25 cellular contexts compared by ENCODE assay signal in genomic region chr3:85455801-85456200, GRCh38.
"Had no signal": no experiment of that assay in that cellular context is flagged by ENCODE, and none has a peak within 500 bp of the region (broad histone marks: within the 10 kb centered on the region; RNA-seq: fewer than 3 reads in every experiment).

No MANE protein-coding gene starts in this region.

- H3K4me1 ChIP-seq: colonic mucosa, esophagus muscularis mucosa, esophagus squamous epithelium, foreskin keratinocyte, gastrocnemius medialis, gastroesophageal sphincter, heart left ventricle, heart right ventricle had no signal

- H3K27ac ChIP-seq: colonic mucosa, coronary artery, dorsolateral prefrontal cortex, epithelial cell of prostate, esophagus muscularis mucosa, esophagus squamous epithelium, foreskin keratinocyte, gastrocnemius medialis, gastroesophageal sphincter, heart left ventricle, heart right ventricle had no signal

- DNase-seq: colonic mucosa; cortex of kidney; dermis blood vessel endothelial cell; dorsolateral prefrontal cortex; effector CD4-positive, alpha-beta T cell; effector CD8-positive, alpha-beta T cell; effector memory CD4-positive, alpha-beta T cell; effector memory CD8-positive, alpha-beta T cell; endodermal cell; erythroblast; esophagus squamous epithelium; foreskin fibroblast; foreskin keratinocyte; gastrocnemius medialis; glutamatergic neuron; head of caudate nucleus; heart left ventricle; heart right ventricle had no signal

- H3K36me3 ChIP-seq: colonic mucosa, esophagus muscularis mucosa, esophagus squamous epithelium, gastrocnemius medialis, gastroesophageal sphincter, heart left ventricle, heart right ventricle had no signal

- H3K27me3 ChIP-seq: colonic mucosa, dorsolateral prefrontal cortex, esophagus muscularis mucosa, esophagus squamous epithelium, foreskin keratinocyte, gastrocnemius medialis, gastroesophageal sphincter, heart left ventricle, heart right ventricle had no signal

- H3K4me3 ChIP-seq: colonic mucosa, coronary artery, dorsolateral prefrontal cortex, esophagus muscularis mucosa, esophagus squamous epithelium, gastrocnemius medialis, gastroesophageal sphincter, heart left ventricle, heart right ventricle had no signal

- H3K9me3 ChIP-seq: colonic mucosa, esophagus muscularis mucosa, esophagus squamous epithelium, gastrocnemius medialis, gastroesophageal sphincter, heart left ventricle, heart right ventricle had no signal

- ATAC-seq: effector memory CD8-positive, alpha-beta T cell; esophagus mucosa; foreskin keratinocyte; gastrocnemius medialis; gastroesophageal sphincter; heart left ventricle; heart right ventricle had no signal

- FAIRE-seq: colon, endothelial cell of umbilical vein had no signal
